ENCODE assay signal across 18 cellular contexts in the genomic region with DNA sequence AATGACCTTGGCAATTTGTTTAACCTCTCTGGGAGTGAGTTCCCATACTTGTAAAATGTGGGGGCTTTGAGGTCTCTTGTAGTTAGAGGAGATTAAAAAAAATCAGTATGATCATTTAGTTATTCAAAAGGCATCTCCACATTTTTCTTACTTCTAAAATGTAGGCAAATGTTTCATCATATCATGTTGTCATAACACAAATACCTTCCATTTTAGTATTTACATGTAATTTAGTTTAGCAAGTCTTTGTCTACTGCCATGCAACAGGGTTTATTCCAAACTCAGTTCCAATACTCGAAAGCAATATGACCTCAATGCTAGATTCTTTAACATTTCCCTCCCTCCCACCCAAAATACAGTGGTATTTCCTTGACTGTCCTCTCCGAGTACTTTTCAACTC.
DNase-seq lines count a peak whose midpoint lies in the region; ATAC-seq and TF ChIP-seq lines count a peak whose summit lies in the region.
"Had no signal": no experiment of that assay in that cellular context is flagged by ENCODE, and none has a peak within 500 bp of the region (broad histone marks: within the 10 kb centered on the region; RNA-seq: fewer than 3 reads in every experiment).

No MANE protein-coding gene starts in this region.

- H3K4me1 ChIP-seq in adipocyte (ENCODE audit: control insufficient read depth, insufficient read depth, low read length) (no peaks in the 10 kb centered on the region), transverse colon (no peaks in the 10 kb centered on the region), MM.1S (ENCODE audit: low read length) (no peaks in the 10 kb centered on the region)

- TF ChIP-seq CTCF in transverse colon (IDR thresholded peaks at IDR 0.05), result no peak
- no peak for TF ChIP-seq CTCF in MM.1S (IDR thresholded peaks at IDR 0.05; ENCODE audit: low read length)

- TF ChIP-seq POLR2A in transverse colon (IDR thresholded peaks at IDR 0.05), result no peak

- TF ChIP-seq EP300 in transverse colon (IDR thresholded peaks at IDR 0.05; ENCODE audit: low read depth), result no peak

- ATAC-seq in HG03175 (IDR thresholded peaks at IDR 0.05; ENCODE audit: unreplicated experiment), result no peak
- ATAC-seq: GM23338, HCT116 had no signal

- intact Hi-C loops in transverse colon (cut with DNase I; ENCODE audit: low total_unique reads), result no loop called here

- H4K20me1 ChIP-seq in MM.1S (ENCODE audit: insufficient read depth, low read length), result no peaks in the 10 kb centered on the region

- H3K9me2 ChIP-seq in MM.1S (replicated peaks; ENCODE audit: insufficient read depth, low read length), result no peaks in the 10 kb centered on the region

- 84 to 88% methylated on average over 1 to 2 of the region's 2 CpGs for WGBS in transverse colon (ENCODE audit: low coverage in 1 of 2), 2 donors

- H3K9ac ChIP-seq in adipocyte (ENCODE audit: low read length) (no peak overlapping the region), MM.1S (ENCODE audit: low read length) (no peak overlapping the region)

- no peaks in the 10 kb centered on the region for H3K9me3 ChIP-seq in adipocyte (ENCODE audit: control insufficient read depth, low read length)
- H3K9me3 ChIP-seq in transverse colon, result no peaks in the 10 kb centered on the region
- H3K9me3 ChIP-seq in MM.1S (replicated peaks; ENCODE audit: insufficient read depth, low read length), result no peaks in the 10 kb centered on the region

- H3K79me2 ChIP-seq in MM.1S (ENCODE audit: low read length), result no peaks in the 10 kb centered on the region

- H3K4me2 ChIP-seq in MM.1S (ENCODE audit: low read depth, low read length), result no peak overlapping the region
- H3K4me2 ChIP-seq: GM23338 had no signal

- no peaks in the 10 kb centered on the region for H3K27me3 ChIP-seq in adipocyte (replicated peaks; ENCODE audit: control insufficient read depth, insufficient read depth, low read length)
- no peaks in the 10 kb centered on the region for H3K27me3 ChIP-seq in transverse colon
- H3K27me3 ChIP-seq in MM.1S (replicated peaks; ENCODE audit: insufficient read depth, low read length), result no peaks in the 10 kb centered on the region

- H3K4me3 ChIP-seq in adipocyte (ENCODE audit: low read length) (no peak overlapping the region), transverse colon (no peak overlapping the region), MM.1S (ENCODE audit: low read length) (no peak overlapping the region)
- H3K4me3 ChIP-seq: GM23338 had no signal

- DNase-seq in adipocyte (ENCODE audit: low read depth) (peak; percentile 63), fibroblast of gingiva (ENCODE audit: low read depth) (peak; percentile 51), iris pigment epithelial cell (ENCODE audit: low read depth) (peak; percentile 42), transverse colon (no peak), epidermal melanocyte (ENCODE audit: insufficient read length, low spot score) (no peak), MM.1S (no peak)
- DNase-seq: 8988T; C1 segment of cervical spinal cord; Calu3; CD4-positive, alpha-beta memory T cell; COR-L47; DMS53; DMS79 treated with DMSO at 0.1 percent for 48 hours; GF-D8; H9 had no signal

- no peak overlapping the region for H3K27ac ChIP-seq in transverse colon
- no peak overlapping the region for H3K27ac ChIP-seq in MM.1S (ENCODE audit: low read length)

- H2AFZ ChIP-seq in MM.1S (ENCODE audit: low read length), result no peak overlapping the region
- H2AFZ ChIP-seq: GM23338 had no signal

- no peaks in the 10 kb centered on the region for H3F3A ChIP-seq in MM.1S (ENCODE audit: insufficient read depth, low read length)

- in situ Hi-C loops in transverse colon (cut with MboI; ENCODE audit: low pct_ligation_motif_present in 1 of 4, low pct_unique_long_range_greater_than_20kb in 1 of 4, low sequenced_read_pairs in 3 of 4), result no loop called here

- H3K36me3 ChIP-seq in adipocyte (ENCODE audit: control insufficient read depth, insufficient read depth, low read length, severe bottlenecking) (no peaks in the 10 kb centered on the region), transverse colon (no peaks in the 10 kb centered on the region), MM.1S (replicated peaks; ENCODE audit: insufficient read depth, low read length) (0 out of 2 replicates have a peak, but pooled peaks cover 2% of the 10 kb centered on the region)

Comparison
In these comparisons a context has a peak if more than half of its experiments do, and no peak if none do; other contexts are left out.
1. DNase-seq: peak in adipocyte (single experiment), fibroblast of gingiva (single experiment) and iris pigment epithelial cell (single experiment); none in transverse colon (single experiment), epidermal melanocyte (single experiment) and MM.1S (single experiment).